Comparison of ENCODE assay signal across 9 cellular contexts in genomic region chr16:47492428-47493357, GRCh38. TPM values are rescaled to one million over a fixed set of nuclear protein-coding genes. Genes with fewer than 3 reads are reported as not detected.
DNase-seq lines count a peak whose midpoint lies in the region; ATAC-seq, FAIRE-seq and TF ChIP-seq lines count a peak whose summit lies in the region.
"Had no signal": no experiment of that assay in that cellular context is flagged by ENCODE, and none has a peak within 500 bp of the region (broad histone marks: within the 10 kb centered on the region; RNA-seq: fewer than 3 reads in every experiment).

No MANE protein-coding gene starts in this region.

- H3K4me1 Mint-ChIP-seq in activated naive CD4-positive, alpha-beta T cell treated with anti-CD3 and anti-CD28 coated beads for 36 hours (ENCODE audit: low read depth): peaks cover 24% of the 10 kb centered on the region

- no peak overlapping the region for H3K9ac ChIP-seq in NT2/D1 (ENCODE audit: insufficient read length, low read depth)

- WGBS in esophagus squamous epithelium, 2 donors: 59 to 68% methylated on average over 9 to 10 of the region's 10 CpGs
- 83 to 88% (median 88%) methylated on average over 10 of the region's 10 CpGs for WGBS in ovary, 3 donors

- no peak for DNase-seq in activated naive CD4-positive, alpha-beta T cell treated with anti-CD3 and anti-CD28 coated beads for 36 hours
- DNase-seq in activated naive CD4-positive, alpha-beta T cell treated with Interleukin-2 at 50 U/mL for 16 hours: no peak
- peak; percentile 5 for DNase-seq in NT2/D1 (ENCODE audit: low read depth, low spot score)
- peak; percentile 12 for DNase-seq in esophagus squamous epithelium (lab: John Stamatoyannopoulos, UW)
- peak in 4 of 5 donors; percentile 20 to 41 (median 29) for DNase-seq in ovary
- DNase-seq in NCI-H2029 (lab: John Stamatoyannopoulos, UW): no peak
- DNase-seq in H54 (ENCODE audit: insufficient read length, low spot score): no peak

- no peak for TF ChIP-seq EP300 in ovary (IDR thresholded peaks at IDR 0.05)

- H3K36me3 Mint-ChIP-seq in activated naive CD4-positive, alpha-beta T cell treated with anti-CD3 and anti-CD28 coated beads for 36 hours (ENCODE audit: low read depth): peaks cover 39% of the 10 kb centered on the region

- H3K27ac ChIP-seq in esophagus squamous epithelium: peak overlapping the region in 3 of 4 donors; percentile 73 to 81 (median 76)
- no peak overlapping the region for H3K27ac ChIP-seq in ovary
- H3K27ac ChIP-seq: cardiac muscle cell had no signal

- intact Hi-C loops in activated naive CD4-positive, alpha-beta T cell treated with anti-CD3 and anti-CD28 coated beads for 36 hours (cut with micrococcal nuclease): no loop called here
- intact Hi-C loops in esophagus squamous epithelium (cut with DNase I): no loop called here
- intact Hi-C loops in ovary (cut with DNase I): no loop called here

- H3K4me1 ChIP-seq in NT2/D1 (ENCODE audit: insufficient read depth, insufficient read length) (peaks cover 3% of the 10 kb centered on the region), esophagus squamous epithelium (peaks cover 0 to 18% (median 3%) of the 10 kb centered on the region in 3 donors), ovary (ENCODE audit: insufficient read depth) (no peaks in the 10 kb centered on the region)

- H3K4me3 ChIP-seq in NT2/D1 (ENCODE audit: insufficient read length, low read depth) (no peak overlapping the region), esophagus squamous epithelium (peak overlapping the region in 2 of 4 donors; percentile 10 to 44), ovary (no peak overlapping the region)
- H3K4me3 ChIP-seq: cardiac muscle cell had no signal

- no peak for TF ChIP-seq CTCF in esophagus squamous epithelium (IDR thresholded peaks at IDR 0.05)
- TF ChIP-seq CTCF in ovary (IDR thresholded peaks at IDR 0.05): no peak

- H3K27me3 ChIP-seq in NT2/D1 (ENCODE audit: insufficient read depth, insufficient read length): no peaks in the 10 kb centered on the region
- H3K27me3 ChIP-seq in esophagus squamous epithelium: no peaks in the 10 kb centered on the region
- no peaks in the 10 kb centered on the region for H3K27me3 ChIP-seq in ovary
- H3K27me3 ChIP-seq: cardiac muscle cell had no signal

- peaks cover 40% of the 10 kb centered on the region for H3K9me3 Mint-ChIP-seq in activated naive CD4-positive, alpha-beta T cell treated with anti-CD3 and anti-CD28 coated beads for 36 hours

- H3K9me3 ChIP-seq in NT2/D1 (ENCODE audit: insufficient read depth, low read length): peaks cover 35% of the 10 kb centered on the region
- peaks cover 0 to 24% (median 17%) of the 10 kb centered on the region in 3 donors for H3K9me3 ChIP-seq in esophagus squamous epithelium
- H3K9me3 ChIP-seq in ovary: peaks cover 0 to 4% of the 10 kb centered on the region in 2 donors

- peak overlapping the region; percentile 51 for H3K27ac Mint-ChIP-seq in activated naive CD4-positive, alpha-beta T cell treated with anti-CD3 and anti-CD28 coated beads for 36 hours

- FAIRE-seq in H54 (lab: Jason Lieb, UNC): no peak

- peak overlapping the region; percentile 38 for H3K4me3 Mint-ChIP-seq in activated naive CD4-positive, alpha-beta T cell treated with anti-CD3 and anti-CD28 coated beads for 36 hours

- CTCF ChIA-PET in activated naive CD4-positive, alpha-beta T cell treated with anti-CD3 and anti-CD28 coated beads for 36 hours (lab: Charles Lee): no interaction called here

- H3K36me3 ChIP-seq in NT2/D1 (ENCODE audit: insufficient read depth, insufficient read length, low read length) (peaks cover 3% of the 10 kb centered on the region), esophagus squamous epithelium (peaks cover 0 to 32% (median 0%) of the 10 kb centered on the region in 3 donors), ovary (no peaks in the 10 kb centered on the region)

- TF ChIP-seq POLR2A in esophagus squamous epithelium (IDR thresholded peaks at IDR 0.05) (peak in 1 of 4 donors; percentile 44), ovary (IDR thresholded peaks at IDR 0.05) (no peak), H54 (IDR thresholded peaks at IDR 0.05; ENCODE audit: low read depth, low read length) (no peak)

- H3K27me3 Mint-ChIP-seq in activated naive CD4-positive, alpha-beta T cell treated with anti-CD3 and anti-CD28 coated beads for 36 hours (ENCODE audit: low read depth): no peaks in the 10 kb centered on the region

- ATAC-seq in HG02623 (IDR thresholded peaks at IDR 0.05; ENCODE audit: unreplicated experiment): peak; percentile 84

RNA-seq across cellular contexts. Expression of gene PHKB, which starts 31.6 kb away (rescaled TPM):
- 10 to 100 TPM; 22.5 to 25.3 TPM for total RNA-seq in activated naive CD4-positive, alpha-beta T cell treated with anti-CD3 and anti-CD28 coated beads for 36 hours
- total RNA-seq in esophagus squamous epithelium: 10 to 100 TPM; 39.0 to 81.3 (median 53.8) TPM
- total RNA-seq in ovary: 10 to 100 TPM; 55.1 to 86.6 (median 70.1) TPM
- polyA plus RNA-seq in ovary: 10 to 100 TPM; 16.5 to 44.0 TPM

RNA-seq across cellular contexts. Expression of gene ITFG1, which starts 31.8 kb away (rescaled TPM):
- total RNA-seq in activated naive CD4-positive, alpha-beta T cell treated with anti-CD3 and anti-CD28 coated beads for 36 hours: 10 to 100 TPM; 17.6 to 18.3 TPM
- 10 to 100 TPM; 16.1 to 31.9 (median 26.4) TPM for total RNA-seq in esophagus squamous epithelium
- total RNA-seq in ovary: 10 to 100 TPM; 34.4 to 45.3 (median 37.5) TPM
- 100 to 1,000 TPM in 1 of 2 donors, 10 to 100 TPM in 1; 41.5 to 123 TPM for polyA plus RNA-seq in ovary

Comparison
In these comparisons a context has a peak if more than half of its experiments do, and no peak if none do; other contexts are left out.
1. DNase-seq: peak in NT2/D1 (single experiment), esophagus squamous epithelium (single experiment) and ovary (4 of 5); none in activated naive CD4-positive, alpha-beta T cell treated with anti-CD3 and anti-CD28 coated beads for 36 hours (single experiment), activated naive CD4-positive, alpha-beta T cell treated with Interleukin-2 at 50 U/mL for 16 hours (single experiment), NCI-H2029 (single experiment) and H54 (single experiment).
2. H3K27ac ChIP-seq: peak in esophagus squamous epithelium (3 of 4); none in ovary (0 of 2).